In the genomic region with DNA sequence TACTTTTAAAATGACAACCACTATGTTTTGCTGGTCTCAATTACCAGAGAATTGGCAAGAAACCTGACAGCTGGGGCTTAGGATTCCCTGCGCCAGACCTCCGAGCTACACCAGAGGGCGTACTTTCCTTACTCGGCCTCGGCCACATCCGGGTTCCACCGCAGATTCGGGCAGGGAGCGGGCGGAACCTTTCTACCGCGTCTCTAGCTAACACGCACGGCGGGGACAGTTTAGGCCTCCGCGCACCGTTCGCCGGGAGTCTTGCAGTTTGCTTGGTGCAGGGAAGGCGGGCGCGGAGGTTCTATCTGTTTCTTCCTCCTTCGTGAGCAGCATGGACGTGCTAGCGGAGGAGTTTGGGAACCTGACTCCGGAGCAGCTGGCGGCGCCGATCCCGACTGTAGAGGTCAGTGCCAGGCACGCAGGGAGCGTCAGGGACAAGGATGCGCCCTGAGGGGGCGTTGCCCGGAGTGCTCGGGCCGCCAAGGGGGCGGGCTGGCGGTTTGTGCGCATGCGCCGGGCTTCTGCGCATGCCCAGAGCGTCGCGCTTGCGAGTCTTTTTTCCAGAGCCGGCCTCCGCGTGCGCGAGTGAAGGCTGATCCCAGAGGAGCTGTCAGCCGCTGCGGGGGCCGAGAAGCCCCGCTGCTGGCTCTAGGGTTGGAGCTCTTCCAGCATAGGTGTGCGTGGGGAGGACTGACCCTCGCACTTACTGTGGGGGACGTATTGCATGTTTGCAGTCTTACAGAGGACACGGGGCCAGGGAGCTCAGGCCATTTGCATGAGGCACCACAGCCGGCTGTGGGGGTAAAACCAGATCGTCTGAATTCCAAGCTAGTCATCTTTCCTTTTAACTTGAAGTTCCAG, we compare ENCODE assay signal across 8 cellular contexts. TPM values are rescaled to one million over a fixed set of nuclear protein-coding genes. Genes with fewer than 3 reads are reported as not detected.
DNase-seq lines count a peak whose midpoint lies in the region; ATAC-seq, FAIRE-seq and TF ChIP-seq lines count a peak whose summit lies in the region.

A gene (plus strand): TSS at position 200 of the 861 bp plus-strand sequence. CDS start 132 bp downstream, at position 332.

- no peaks in the 10 kb centered on the region for H3K27me3 ChIP-seq in RWPE2 (ENCODE audit: insufficient read depth, poor library complexity, severe bottlenecking)

- H3K9ac ChIP-seq in ES-I3 (ENCODE audit: low read depth, low read length), result peak within 1 kb of the TSS; percentile 73

- TF ChIP-seq CTCF in RWPE2 (IDR thresholded peaks at IDR 0.05; ENCODE audit: poor library complexity, severe bottlenecking) (peak; percentile 95), fibroblast of the aortic adventitia (IDR thresholded peaks at IDR 0.05; ENCODE audit: insufficient read depth, low read length) (peak; percentile 92), nephron progenitor cell (IDR thresholded peaks at IDR 0.05) (peak; percentile 83)

- no peaks in the 10 kb centered on the region for H3K27me3 Mint-ChIP-seq in nephron progenitor cell (ENCODE audit: low read depth, poor library complexity)
- no peaks in the 10 kb centered on the region for H3K27me3 Mint-ChIP-seq in stimulated activated naive CD8-positive, alpha-beta T cell treated with anti-CD3 and anti-CD28 coated beads, Interleukin-15, amount 100 ng/mL, for 72 hours

- peak; percentile 92 for ATAC-seq in RWPE2 (ENCODE audit: low read depth)
- ATAC-seq in stimulated activated naive CD8-positive, alpha-beta T cell treated with anti-CD3 and anti-CD28 coated beads, Interleukin-15, amount 100 ng/mL, for 72 hours, result peak; percentile 98

- peak; percentile 89 for DNase-seq in H54 (ENCODE audit: insufficient read length, low spot score)
- peak; percentile 99 for DNase-seq in LoVo (ENCODE audit: low spot score)
- DNase-seq in RWPE2 (ENCODE audit: low spot score), result peak; percentile 96
- peak; percentile 98 for DNase-seq in activated effector memory CD4-positive, alpha-beta T cell treated with anti-CD3 and anti-CD28 coated beads, Interleukin-2, amount 50 U/mL, for 16 hours
- peak; percentile 98 for DNase-seq in fibroblast of the aortic adventitia (ENCODE audit: low read depth)
- DNase-seq in nephron progenitor cell, result peak; percentile 93
- peak; percentile 96 to 97 for DNase-seq in stimulated activated naive CD8-positive, alpha-beta T cell treated with anti-CD3 and anti-CD28 coated beads, Interleukin-15, amount 100 ng/mL, for 72 hours

- TF ChIP-seq POLR2A in H54 (IDR thresholded peaks at IDR 0.05; ENCODE audit: low read depth, low read length), result peak; percentile 87

- peak; percentile 80 for FAIRE-seq in H54 (lab: Jason Lieb, UNC)

- H3K4me1 ChIP-seq in ES-I3 (ENCODE audit: insufficient read depth, low read length) (no peaks in the 10 kb centered on the region), RWPE2 (ENCODE audit: insufficient read depth, poor library complexity, severe bottlenecking) (peaks cover 3% of the 10 kb centered on the region)

- peak within 1 kb of the TSS; percentile 86 for H3K4me3 Mint-ChIP-seq in nephron progenitor cell
- peak within 1 kb of the TSS; percentile 81 to 97 for H3K4me3 Mint-ChIP-seq in stimulated activated naive CD8-positive, alpha-beta T cell treated with anti-CD3 and anti-CD28 coated beads, Interleukin-15, amount 100 ng/mL, for 72 hours

- no peaks in the 10 kb centered on the region for H3K9me3 Mint-ChIP-seq in nephron progenitor cell
- H3K9me3 Mint-ChIP-seq in stimulated activated naive CD8-positive, alpha-beta T cell treated with anti-CD3 and anti-CD28 coated beads, Interleukin-15, amount 100 ng/mL, for 72 hours, result no peaks in the 10 kb centered on the region

- H3K27ac ChIP-seq in RWPE2 (ENCODE audit: poor library complexity, severe bottlenecking), result peak within 1 kb of the TSS; percentile 50

- H3K9me3 ChIP-seq in ES-I3 (ENCODE audit: control insufficient read depth, insufficient read depth, low read length) (no peaks in the 10 kb centered on the region), RWPE2 (ENCODE audit: severe bottlenecking) (no peaks in the 10 kb centered on the region)

- peak within 1 kb of the TSS; percentile 93 for H3K27ac Mint-ChIP-seq in nephron progenitor cell
- peak within 1 kb of the TSS; percentile 94 to 95 for H3K27ac Mint-ChIP-seq in stimulated activated naive CD8-positive, alpha-beta T cell treated with anti-CD3 and anti-CD28 coated beads, Interleukin-15, amount 100 ng/mL, for 72 hours

- peaks cover 20% of the 10 kb centered on the region for H3K4me1 Mint-ChIP-seq in nephron progenitor cell
- peaks cover 15% of the 10 kb centered on the region for H3K4me1 Mint-ChIP-seq in stimulated activated naive CD8-positive, alpha-beta T cell treated with anti-CD3 and anti-CD28 coated beads, Interleukin-15, amount 100 ng/mL, for 72 hours

- H3K36me3 ChIP-seq in ES-I3 (ENCODE audit: insufficient read depth, low read length) (no peaks in the 10 kb centered on the region), RWPE2 (ENCODE audit: low read depth) (no peaks in the 10 kb centered on the region)

- no peaks in the 10 kb centered on the region for H3K36me3 Mint-ChIP-seq in nephron progenitor cell (ENCODE audit: low read depth)

- H3K4me3 ChIP-seq in RWPE2 (ENCODE audit: severe bottlenecking) (peak within 1 kb of the TSS; percentile 76), fibroblast of the aortic adventitia (ENCODE audit: low read depth, low read length) (peak within 1 kb of the TSS; percentile 95)

RNA-seq across cellular contexts. Expression of the gene that starts here (rescaled TPM):
- 11.1 and 18.5 TPM in 2 replicates for total RNA-seq in fibroblast of the aortic adventitia (ENCODE audit: low replicate concordance)

Comparison
In these comparisons a context has a peak if more than half of its experiments do, and no peak if none do; other contexts are left out.
1. Peak in every context shown above with its lines: DNase-seq, ATAC-seq, H3K4me3 ChIP-seq and H3K27ac ChIP-seq.